ENCODE assay signal across 15 cellular contexts in genomic region chr21:46369520-46370235, GRCh38. TPM values are rescaled to one million over a fixed set of nuclear protein-coding genes. Genes with fewer than 3 reads are reported as not detected.
DNase-seq lines count a peak whose midpoint lies in the region; ATAC-seq and TF ChIP-seq lines count a peak whose summit lies in the region.
"Had no signal": no experiment of that assay in that cellular context is flagged by ENCODE, and none has a peak within 500 bp of the region (broad histone marks: within the 10 kb centered on the region; RNA-seq: fewer than 3 reads in every experiment).

No MANE protein-coding gene starts in this region.

- no peaks in the 10 kb centered on the region for H3K9me3 ChIP-seq in osteoblast (ENCODE audit: low read depth, low read length)
- H3K9me3 ChIP-seq: ascending aorta, HAP-1, transverse colon had no signal

- no peaks in the 10 kb centered on the region for H3K27me3 Mint-ChIP-seq in T-helper 1 cell treated with Interleukin-12 subunit alpha and Interleukin-12 subunit beta and Interleukin-4 antibody, amounts not matched to agents 30 μg/mL and 1 μg/mL, for 36 hours (ENCODE audit: low read depth)
- H3K27me3 Mint-ChIP-seq in activated CD8-positive, alpha-beta T cell treated with anti-CD3 and anti-CD28 coated beads for 36 hours, result no peaks in the 10 kb centered on the region

- peak overlapping the region; percentile 34 for H3K4me3 Mint-ChIP-seq in T-helper 1 cell treated with Interleukin-12 subunit alpha and Interleukin-12 subunit beta and Interleukin-4 antibody, amounts not matched to agents 30 μg/mL and 1 μg/mL, for 36 hours
- no peak overlapping the region for H3K4me3 Mint-ChIP-seq in activated CD8-positive, alpha-beta T cell treated with anti-CD3 and anti-CD28 coated beads for 36 hours
- H3K4me3 Mint-ChIP-seq: endodermal cell had no signal

- H3K36me3 ChIP-seq in osteoblast (ENCODE audit: insufficient read depth, low read length), result peaks cover 14% of the 10 kb centered on the region

- no peak overlapping the region for H2AFZ ChIP-seq in osteoblast (ENCODE audit: low read length)

- no peak for DNase-seq in T-helper 1 cell
- peak; percentile 34 for DNase-seq in KG1 (lab: John Stamatoyannopoulos, UW)
- peak; percentile 17 for DNase-seq in activated CD8-positive, alpha-beta T cell treated with anti-CD3 and anti-CD28 coated beads for 36 hours
- peak; percentile 75 for DNase-seq in osteoblast (ENCODE audit: insufficient read length, low spot score, missing footprints)
- DNase-seq in NCI-H187 (lab: John Stamatoyannopoulos, UW), result no peak
- DNase-seq in DMS153 (lab: John Stamatoyannopoulos, UW), result no peak
- DNase-seq in NCI-H526 (lab: John Stamatoyannopoulos, UW), result no peak
- DNase-seq: 8988T, endodermal cell, NCI-H2081, transverse colon had no signal

- H3K79me2 ChIP-seq in osteoblast (ENCODE audit: insufficient read depth, low read length), result peaks cover 38% of the 10 kb centered on the region

- peaks cover 21% of the 10 kb centered on the region for H3K4me1 Mint-ChIP-seq in T-helper 1 cell treated with Interleukin-12 subunit alpha and Interleukin-12 subunit beta and Interleukin-4 antibody, amounts not matched to agents 30 μg/mL and 1 μg/mL, for 36 hours (ENCODE audit: low read depth)
- peaks cover 21% of the 10 kb centered on the region for H3K4me1 Mint-ChIP-seq in activated CD8-positive, alpha-beta T cell treated with anti-CD3 and anti-CD28 coated beads for 36 hours (ENCODE audit: low read depth)
- H3K4me1 Mint-ChIP-seq: endodermal cell had no signal

- intact Hi-C loops in activated CD8-positive, alpha-beta T cell treated with anti-CD3 and anti-CD28 coated beads for 36 hours (cut with micrococcal nuclease), result no loop called here

- CTCF ChIA-PET in activated CD8-positive, alpha-beta T cell treated with anti-CD3 and anti-CD28 coated beads for 36 hours (lab: Charles Lee), result interaction anchor here (0.9 to 1.4 kb wide), 2 partner anchors 12 to 38 kb away, joined by 3 read pairs; no protein-coding TSS in a partner anchor

- peaks cover 8% of the 10 kb centered on the region for H4K20me1 ChIP-seq in osteoblast (ENCODE audit: insufficient read depth, low read length)

- no peaks in the 10 kb centered on the region for H3K27me3 ChIP-seq in osteoblast (ENCODE audit: insufficient read depth, low read length)
- H3K27me3 ChIP-seq: ascending aorta, transverse colon had no signal

- TF ChIP-seq CTCF in activated CD8-positive, alpha-beta T cell treated with anti-CD3 and anti-CD28 coated beads for 36 hours (IDR thresholded peaks at IDR 0.05), result no peak
- no peak for TF ChIP-seq CTCF in osteoblast (IDR thresholded peaks at IDR 0.05; ENCODE audit: extremely low read depth, low read depth, low read length)

- peaks cover 35% of the 10 kb centered on the region for H3K36me3 Mint-ChIP-seq in T-helper 1 cell treated with Interleukin-12 subunit alpha and Interleukin-12 subunit beta and Interleukin-4 antibody, amounts not matched to agents 30 μg/mL and 1 μg/mL, for 36 hours (ENCODE audit: low read depth)
- peaks cover 33% of the 10 kb centered on the region for H3K36me3 Mint-ChIP-seq in activated CD8-positive, alpha-beta T cell treated with anti-CD3 and anti-CD28 coated beads for 36 hours (ENCODE audit: low read depth)

- no peak overlapping the region for H3K4me3 ChIP-seq in osteoblast (ENCODE audit: insufficient read depth, low read length)
- H3K4me3 ChIP-seq: ascending aorta, HAP-1, skin epidermis, transverse colon had no signal

- no peaks in the 10 kb centered on the region for H3K9me3 Mint-ChIP-seq in T-helper 1 cell treated with Interleukin-12 subunit alpha and Interleukin-12 subunit beta and Interleukin-4 antibody, amounts not matched to agents 30 μg/mL and 1 μg/mL, for 36 hours
- H3K9me3 Mint-ChIP-seq in activated CD8-positive, alpha-beta T cell treated with anti-CD3 and anti-CD28 coated beads for 36 hours, result no peaks in the 10 kb centered on the region
- H3K9me3 Mint-ChIP-seq: endodermal cell had no signal

- POLR2A ChIA-PET in activated CD8-positive, alpha-beta T cell treated with anti-CD3 and anti-CD28 coated beads for 36 hours (lab: Charles Lee), result interaction anchor here (0.6 to 1.4 kb wide), 6 partner anchors 10 to 88 kb away, joined by 3 to 7 read pairs (median 4); partner anchors contain the start of genes C21orf58 and PCNT

- ATAC-seq in activated CD8-positive, alpha-beta T cell treated with anti-CD3 and anti-CD28 coated beads for 36 hours, result no peak

- H3K27ac ChIP-seq in osteoblast (ENCODE audit: low read depth, low read length), result no peak overlapping the region
- H3K27ac ChIP-seq: ascending aorta, transverse colon had no signal

- H3K4me2 ChIP-seq in osteoblast (ENCODE audit: insufficient read depth, low read length), result no peak overlapping the region

- no peaks in the 10 kb centered on the region for H3K4me1 ChIP-seq in osteoblast (ENCODE audit: insufficient read depth, low read length)
- H3K4me1 ChIP-seq: ascending aorta, HAP-1 had no signal

- H3K27ac Mint-ChIP-seq in T-helper 1 cell treated with Interleukin-12 subunit alpha and Interleukin-12 subunit beta and Interleukin-4 antibody, amounts not matched to agents 30 μg/mL and 1 μg/mL, for 36 hours, result peak overlapping the region; percentile 90
- peak overlapping the region; percentile 92 for H3K27ac Mint-ChIP-seq in activated CD8-positive, alpha-beta T cell treated with anti-CD3 and anti-CD28 coated beads for 36 hours

RNA-seq across cellular contexts. Expression of gene PCNT, which starts 45.7 kb away (rescaled TPM):
- 10 to 100 TPM; 46.2 to 46.6 TPM for total RNA-seq in activated CD8-positive, alpha-beta T cell treated with anti-CD3 and anti-CD28 coated beads for 36 hours
- total RNA-seq in osteoblast, result 19.2 and 23.0 TPM in 2 replicates

RNA-seq across cellular contexts. Expression of gene C21orf58, which starts 46.0 kb away (rescaled TPM):
- 10 to 100 TPM; 23.9 to 25.2 TPM for total RNA-seq in activated CD8-positive, alpha-beta T cell treated with anti-CD3 and anti-CD28 coated beads for 36 hours
- 2.2 and 3.2 TPM in 2 replicates for total RNA-seq in osteoblast

Comparison
In these comparisons a context has a peak if more than half of its experiments do, and no peak if none do; other contexts are left out.
1. DNase-seq: peak in KG1 (single experiment), activated CD8-positive, alpha-beta T cell treated with anti-CD3 and anti-CD28 coated beads for 36 hours (single experiment) and osteoblast (single experiment); none in T-helper 1 cell (0 of 5), NCI-H187 (0 of 2), DMS153 (single experiment) and NCI-H526 (0 of 2).